In genomic region chr17:512926-513325, GRCh38 we compare ENCODE assay signal across 17 cellular contexts.
DNase-seq lines count a peak whose midpoint lies in the region; ATAC-seq lines count a peak whose summit lies in the region.
"Had no signal": no experiment of that assay in that cellular context is flagged by ENCODE, and none has a peak within 500 bp of the region (broad histone marks: within the 10 kb centered on the region; RNA-seq: fewer than 3 reads in every experiment).

No MANE protein-coding gene starts in this region.

- H3K4me3 Mint-ChIP-seq in activated CD4-positive, alpha-beta memory T cell treated with anti-CD3 and anti-CD28 coated beads, Interleukin-2, amount 10 ng/mL, durations not matched to agents 7 days and 5 days = no peak overlapping the region
- H3K4me3 Mint-ChIP-seq: activated T-cell treated with anti-CD3 and anti-CD28 coated beads, Interleukin-2, amount 50 U/mL, for 72 hours had no signal

- H3K36me3 Mint-ChIP-seq in activated CD4-positive, alpha-beta memory T cell treated with anti-CD3 and anti-CD28 coated beads, Interleukin-2, amount 10 ng/mL, durations not matched to agents 7 days and 5 days (ENCODE audit: low read depth) = peaks cover 2% of the 10 kb centered on the region

- no peak overlapping the region for H2AK5ac ChIP-seq in mesenchymal stem cell (ENCODE audit: low read length, severe bottlenecking)

- H4K8ac ChIP-seq in mesenchymal stem cell (ENCODE audit: low read length) = peak overlapping the region; percentile 12

- H2BK120ac ChIP-seq in mesenchymal stem cell (ENCODE audit: low read depth, low read length) = no peak overlapping the region

- peak overlapping the region; percentile 81 for H3K9ac ChIP-seq in mesenchymal stem cell (ENCODE audit: low read length)

- H3K18ac ChIP-seq in mesenchymal stem cell (ENCODE audit: low read depth in 1 of 2, low read length in 2 of 2) = peak overlapping the region in 1 of 2 experiments; percentile 13

- H2BK12ac ChIP-seq in mesenchymal stem cell (ENCODE audit: low read length in 2 of 2) = no peak overlapping the region

- DNase-seq in right cardiac atrium (no peak), Right ventricle myocardium superior (no peak), dedifferentiated amniotic fluid mesenchymal stem cell (ENCODE audit: extremely low spot score) (peak; percentile 51), mesenchymal stem cell (peak; percentile 56), aorta (peak in 1 of 2 donors; percentile 42), GDM1 (lab: John Stamatoyannopoulos, UW) (no peak)
- no peak for DNase-seq in activated CD4-positive, alpha-beta memory T cell treated with anti-CD3 and anti-CD28 coated beads, Interleukin-2, amount 10 ng/mL, durations not matched to agents 7 days and 5 days
- DNase-seq: activated CD4-positive, alpha-beta T cell treated with anti-CD3 and anti-CD28 coated beads for 4 hours; activated T-cell treated with anti-CD3 and anti-CD28 coated beads, Interleukin-2, amount 50 U/mL, for 72 hours; DMS79 treated with DMSO at 0.1 percent for 48 hours; KBM-7; lower lobe of right lung; NCI-H1694 treated with DMSO at 0.1 percent for 48 hours; NCI-H526; Peyer's patch; stimulated activated CD4-positive, alpha-beta T cell treated with anti-CD3 and anti-CD28 coated beads, Interleukin-12 subunit alpha, Interleukin-12 subunit beta, amount 100 ng/mL, for 4 hours had no signal

- H3K27ac ChIP-seq in right cardiac atrium (ENCODE audit: low read length) (no peak overlapping the region), mesenchymal stem cell (ENCODE audit: low read length, poor library complexity, severe bottlenecking) (no peak overlapping the region), aorta (ENCODE audit: low read depth in 1 of 2, low read length in 2 of 2) (no peak overlapping the region)
- H3K27ac ChIP-seq: lower lobe of right lung had no signal

- CTCF ChIA-PET in activated CD4-positive, alpha-beta memory T cell treated with anti-CD3 and anti-CD28 coated beads, Interleukin-2, amount 10 ng/mL, durations not matched to agents 7 days and 5 days (lab: Charles Lee) = no interaction called here

- intact Hi-C loops in right cardiac atrium (cut with DNase I) (no loop called here), Right ventricle myocardium superior (cut with DNase I) (no loop called here), aorta (cut with DNase I) (no loop called here)

- peaks cover 11% of the 10 kb centered on the region for H3K27me3 Mint-ChIP-seq in activated CD4-positive, alpha-beta memory T cell treated with anti-CD3 and anti-CD28 coated beads, Interleukin-2, amount 10 ng/mL, durations not matched to agents 7 days and 5 days

- H3K27me3 ChIP-seq in right cardiac atrium (ENCODE audit: control insufficient read depth, insufficient read depth) (no peaks in the 10 kb centered on the region), mesenchymal stem cell (ENCODE audit: control insufficient read depth in 1 of 2, insufficient read depth in 1 of 2, low read length in 2 of 2) (peaks cover 3 to 9% of the 10 kb centered on the region in 2 experiments), aorta (ENCODE audit: control insufficient read depth in 1 of 2, insufficient read depth in 2 of 2, low read length in 1 of 2) (no peaks in the 10 kb centered on the region)
- H3K27me3 ChIP-seq: Peyer's patch had no signal

- H3K4me3 ChIP-seq in right cardiac atrium (ENCODE audit: low read length) (no peak overlapping the region), mesenchymal stem cell (ENCODE audit: insufficient read depth in 1 of 2, low read depth in 1 of 2, low read length in 2 of 2) (peak overlapping the region in 1 of 2 experiments; percentile 67), aorta (ENCODE audit: low read length in 2 of 2) (no peak overlapping the region)
- H3K4me3 ChIP-seq: lower lobe of right lung, Peyer's patch had no signal

- H3K27ac Mint-ChIP-seq in activated CD4-positive, alpha-beta memory T cell treated with anti-CD3 and anti-CD28 coated beads, Interleukin-2, amount 10 ng/mL, durations not matched to agents 7 days and 5 days = no peak overlapping the region
- H3K27ac Mint-ChIP-seq: activated T-cell treated with anti-CD3 and anti-CD28 coated beads, Interleukin-2, amount 50 U/mL, for 72 hours had no signal

- H2AFZ ChIP-seq in mesenchymal stem cell (ENCODE audit: low read depth, low read length) = no peak overlapping the region

- no peak overlapping the region for H3K14ac ChIP-seq in mesenchymal stem cell (ENCODE audit: low read length in 2 of 2)

- 68% methylated on average over 6 of the region's 6 CpGs for WGBS in right cardiac atrium
- 36% methylated on average over 4 of the region's 6 CpGs for WGBS in mesenchymal stem cell
- 10 to 25% methylated on average over 6 of the region's 6 CpGs for WGBS in aorta, 2 donors

- H3K9me3 ChIP-seq in right cardiac atrium (ENCODE audit: control insufficient read depth, low read length) (no peaks in the 10 kb centered on the region), mesenchymal stem cell (ENCODE audit: control insufficient read depth, low read length) (no peaks in the 10 kb centered on the region), aorta (ENCODE audit: control insufficient read depth, low read length) (no peaks in the 10 kb centered on the region)
- H3K9me3 ChIP-seq: lower lobe of right lung, Peyer's patch had no signal

- H2BK5ac ChIP-seq in mesenchymal stem cell (ENCODE audit: low read depth, low read length, poor library complexity, severe bottlenecking) = no peak overlapping the region

- H3K36me3 ChIP-seq in mesenchymal stem cell (ENCODE audit: control insufficient read depth in 1 of 2, insufficient read depth in 2 of 2, low read depth in 1 of 2, low read length in 2 of 2) = peaks cover 14 to 17% of the 10 kb centered on the region in 2 experiments
- H3K36me3 ChIP-seq in aorta (ENCODE audit: control insufficient read depth in 1 of 2, insufficient read depth in 2 of 2, low read length in 1 of 2) = no peaks in the 10 kb centered on the region

- no peak overlapping the region for H2BK15ac ChIP-seq in mesenchymal stem cell (ENCODE audit: low read depth, poor library complexity, severe bottlenecking)

- H3K23ac ChIP-seq in mesenchymal stem cell (ENCODE audit: low read length in 2 of 2) = no peak overlapping the region

- H3K79me1 ChIP-seq in mesenchymal stem cell (replicated peaks; ENCODE audit: low read length, poor library complexity, severe bottlenecking) = no peaks in the 10 kb centered on the region

- no peak overlapping the region for H3K4me2 ChIP-seq in mesenchymal stem cell (ENCODE audit: low read length, poor library complexity, severe bottlenecking)

- peaks cover 14% of the 10 kb centered on the region for H3K9me3 Mint-ChIP-seq in activated CD4-positive, alpha-beta memory T cell treated with anti-CD3 and anti-CD28 coated beads, Interleukin-2, amount 10 ng/mL, durations not matched to agents 7 days and 5 days

- ATAC-seq in right cardiac atrium (peak; percentile 44 to 46), Right ventricle myocardium superior (ENCODE audit: poor library complexity) (no peak), aorta (ENCODE audit: low FRiP score) (peak; percentile 43), HG02938 (IDR thresholded peaks at IDR 0.05; ENCODE audit: unreplicated experiment) (no peak)
- ATAC-seq: activated T-cell treated with anti-CD3 and anti-CD28 coated beads, Interleukin-2, amount 50 U/mL, for 72 hours had no signal

- no peak overlapping the region for H4K91ac ChIP-seq in mesenchymal stem cell (ENCODE audit: low read length)

- POLR2A ChIA-PET in activated CD4-positive, alpha-beta memory T cell treated with anti-CD3 and anti-CD28 coated beads, Interleukin-2, amount 10 ng/mL, durations not matched to agents 7 days and 5 days (lab: Charles Lee) = no interaction called here

- H3K4me1 ChIP-seq in right cardiac atrium (ENCODE audit: control insufficient read depth, insufficient read depth, low read length) = peaks cover 2% of the 10 kb centered on the region
- peaks cover 7% of the 10 kb centered on the region for H3K4me1 ChIP-seq in mesenchymal stem cell (ENCODE audit: control insufficient read depth, insufficient read depth, low read depth, low read length)
- H3K4me1 ChIP-seq in aorta (ENCODE audit: control insufficient read depth in 1 of 2, insufficient read depth in 2 of 2, low read length in 2 of 2) = no peaks in the 10 kb centered on the region

- H3K4ac ChIP-seq in mesenchymal stem cell (ENCODE audit: low read depth in 1 of 2, low read length in 2 of 2) = no peak overlapping the region

- no peaks in the 10 kb centered on the region for H3K4me1 Mint-ChIP-seq in activated CD4-positive, alpha-beta memory T cell treated with anti-CD3 and anti-CD28 coated beads, Interleukin-2, amount 10 ng/mL, durations not matched to agents 7 days and 5 days

Comparison
In these comparisons a context has a peak if more than half of its experiments do, and no peak if none do; other contexts are left out.
1. ATAC-seq: peak in right cardiac atrium (2 of 2) and aorta (single experiment); none in Right ventricle myocardium superior (single experiment) and HG02938 (single experiment).
2. DNase-seq: peak in dedifferentiated amniotic fluid mesenchymal stem cell (single experiment) and mesenchymal stem cell (single experiment); none in right cardiac atrium (0 of 3), Right ventricle myocardium superior (single experiment), GDM1 (single experiment) and activated CD4-positive, alpha-beta memory T cell treated with anti-CD3 and anti-CD28 coated beads, Interleukin-2, amount 10 ng/mL, durations not matched to agents 7 days and 5 days (single experiment).